Comparison of ENCODE assay signal across 22 cellular contexts in genomic region chr17:1934901-1935300, GRCh38.
"Had no signal": no experiment of that assay in that cellular context is flagged by ENCODE, and none has a peak within 500 bp of the region (broad histone marks: within the 10 kb centered on the region; RNA-seq: fewer than 3 reads in every experiment).

No MANE protein-coding gene starts in this region.

- H3K4me1 Mint-ChIP-seq: activated CD4-positive, alpha-beta T cell treated with anti-CD3 and anti-CD28 coated beads for 36 hours; immature natural killer cell; memory B cell; naive thymus-derived CD8-positive, alpha-beta T cell; stimulated activated memory B cell treated with anti-CD40 and anti-IgM and Interleukin-4, amounts not matched to agents 10 μg/mL and 1 μg/mL and 100 μg/mL, for 72 hours; stimulated activated naive CD8-positive, alpha-beta T cell treated with anti-CD3 and anti-CD28 coated beads, Interleukin-15, amount 100 ng/mL, for 72 hours had no signal

- H3K27me3 ChIP-seq: heart left ventricle, pancreas, upper lobe of right lung had no signal

- H3K4me3 Mint-ChIP-seq: activated CD4-positive, alpha-beta T cell treated with anti-CD3 and anti-CD28 coated beads for 36 hours; immature natural killer cell; memory B cell; naive thymus-derived CD8-positive, alpha-beta T cell; stimulated activated memory B cell treated with anti-CD40 and anti-IgM and Interleukin-4, amounts not matched to agents 10 μg/mL and 1 μg/mL and 100 μg/mL, for 72 hours; stimulated activated naive CD8-positive, alpha-beta T cell treated with anti-CD3 and anti-CD28 coated beads, Interleukin-15, amount 100 ng/mL, for 72 hours had no signal

- H3K27me3 Mint-ChIP-seq: activated CD4-positive, alpha-beta T cell treated with anti-CD3 and anti-CD28 coated beads for 36 hours; stimulated activated naive CD8-positive, alpha-beta T cell treated with anti-CD3 and anti-CD28 coated beads, Interleukin-15, amount 100 ng/mL, for 72 hours had no signal

- H3K4me2 ChIP-seq: smooth muscle cell had no signal

- H3K9me3 ChIP-seq: heart left ventricle, pancreas, prostate gland, tibial artery, upper lobe of right lung had no signal

- DNase-seq: activated CD4-positive, alpha-beta T cell treated with anti-CD3 and anti-CD28 coated beads for 36 hours; activated CD4-positive, CD25-positive, alpha-beta regulatory T cell; activated gamma-delta T cell treated with Interleukin-2 at 50 U/mL for 16 hours; activated naive CD4-positive, alpha-beta T cell treated with anti-CD3 and anti-CD28 coated beads, Interleukin-2, amount 50 U/mL, for 16 hours; cerebellar nuclear complex; foreskin fibroblast; heart left ventricle; immature natural killer cell; midbrain; naive thymus-derived CD8-positive, alpha-beta T cell; pancreas; stimulated activated CD4-positive, alpha-beta T cell treated with anti-CD3 and anti-CD28 coated beads, Interleukin-1b, Interleukin-23, amount 100 ng/mL, for 48 hours; stimulated activated CD4-positive, alpha-beta T cell treated with anti-CD3 and anti-CD28 coated beads, Interleukin-4, amount 100 ng/mL, for 4 hours; stimulated activated CD8-positive, alpha-beta memory T cell treated with anti-CD3 and anti-CD28 coated beads, Interleukin-4, amount 100 ng/mL, for 48 hours; stimulated activated naive CD8-positive, alpha-beta T cell treated with anti-CD3 and anti-CD28 coated beads, Interleukin-15, amount 100 ng/mL, for 72 hours; tibial artery; upper lobe of right lung had no signal

- H3K4me3 ChIP-seq: coronary artery, heart left ventricle, pancreas, prostate gland, smooth muscle cell, tibial artery, upper lobe of right lung had no signal

- H3K9me3 Mint-ChIP-seq: immature natural killer cell; memory B cell; naive thymus-derived CD8-positive, alpha-beta T cell; stimulated activated memory B cell treated with anti-CD40 and anti-IgM and Interleukin-4, amounts not matched to agents 10 μg/mL and 1 μg/mL and 100 μg/mL, for 72 hours; stimulated activated naive CD8-positive, alpha-beta T cell treated with anti-CD3 and anti-CD28 coated beads, Interleukin-15, amount 100 ng/mL, for 72 hours had no signal

- H3K36me3 ChIP-seq: pancreas, prostate gland, upper lobe of right lung had no signal

- H3K27ac ChIP-seq: coronary artery, heart left ventricle, pancreas, prostate gland, tibial artery, upper lobe of right lung had no signal

- H3K36me3 Mint-ChIP-seq: immature natural killer cell; memory B cell; naive thymus-derived CD8-positive, alpha-beta T cell; stimulated activated memory B cell treated with anti-CD40 and anti-IgM and Interleukin-4, amounts not matched to agents 10 μg/mL and 1 μg/mL and 100 μg/mL, for 72 hours had no signal

- H3K27ac Mint-ChIP-seq: activated CD4-positive, alpha-beta T cell treated with anti-CD3 and anti-CD28 coated beads for 36 hours; immature natural killer cell; memory B cell; stimulated activated memory B cell treated with anti-CD40 and anti-IgM and Interleukin-4, amounts not matched to agents 10 μg/mL and 1 μg/mL and 100 μg/mL, for 72 hours had no signal
